In the genomic region with DNA sequence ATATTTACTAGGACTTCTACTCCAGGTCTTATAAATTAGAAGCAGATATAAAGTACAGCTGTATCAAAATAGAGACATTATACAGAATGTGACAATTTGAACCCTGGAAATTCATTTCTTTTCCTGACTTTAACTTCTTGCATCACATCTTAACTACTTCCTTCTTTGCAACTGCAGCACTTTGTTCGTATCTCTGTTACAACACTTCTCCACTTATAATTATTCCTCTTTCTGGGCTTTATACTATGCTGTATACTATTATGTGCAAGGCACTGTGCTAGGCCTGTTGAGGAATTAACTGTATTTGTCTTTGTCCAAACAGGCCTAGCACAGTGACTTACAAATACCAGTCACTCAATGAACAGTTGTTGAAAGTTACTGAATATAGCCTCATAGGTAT, we compare ENCODE assay signal across 16 cellular contexts.
"Had no signal": no experiment of that assay in that cellular context is flagged by ENCODE, and none has a peak within 500 bp of the region (broad histone marks: within the 10 kb centered on the region; RNA-seq: fewer than 3 reads in every experiment).

No MANE protein-coding gene starts in this region.

- ATAC-seq: activated CD4-positive, alpha-beta T cell treated with anti-CD3 and anti-CD28 coated beads for 36 hours; activated CD8-positive, alpha-beta T cell treated with anti-CD3 and anti-CD28 coated beads for 36 hours; gastrocnemius medialis; heart right ventricle; left lobe of liver; mucosa of descending colon; naive thymus-derived CD8-positive, alpha-beta T cell had no signal

- H3K4me3 ChIP-seq: gastrocnemius medialis, heart right ventricle, mucosa of descending colon had no signal

- H3K27ac Mint-ChIP-seq: activated CD8-positive, alpha-beta T cell treated with anti-CD3 and anti-CD28 coated beads for 36 hours; activated naive CD4-positive, alpha-beta T cell treated with anti-CD3 and anti-CD28 coated beads for 36 hours; activated T-helper 1 cell treated with anti-CD3 and anti-CD28 coated beads, Interleukin-12 subunit alpha, Interleukin-12 subunit beta, Interleukin-2, Interleukin-4 antibody, amounts not matched to agents 30 ng/mL and 10 ng/mL and 1 ng/mL, durations not matched to agents 14 hours and 24 hours and 36 hours; stimulated activated naive CD8-positive, alpha-beta T cell treated with anti-CD3 and anti-CD28 coated beads, Interleukin-15, Interleukin-2, amounts not matched to agents 100 ng/mL and 50 ng/mL, for 24 hours had no signal

- H3K36me3 ChIP-seq: gastrocnemius medialis, heart right ventricle had no signal

- H3K9me3 ChIP-seq: gastrocnemius medialis, heart right ventricle, mucosa of descending colon had no signal

- DNase-seq: activated CD4-positive, alpha-beta T cell treated with anti-CD3 and anti-CD28 coated beads for 36 hours; activated CD8-positive, alpha-beta T cell treated with anti-CD3 and anti-CD28 coated beads for 36 hours; activated naive CD4-positive, alpha-beta T cell treated with anti-CD3 and anti-CD28 coated beads for 36 hours; central memory CD4-positive, alpha-beta T cell; cortex of kidney; effector memory CD4-positive, alpha-beta T cell; gastrocnemius medialis; heart right ventricle; islet precursor cell; mucosa of descending colon; naive thymus-derived CD8-positive, alpha-beta T cell; stimulated activated CD4-positive, alpha-beta T cell treated with anti-CD3 and anti-CD28 coated beads, Interleukin-2, amount 100 ng/mL, for 48 hours; T-helper 9 cell had no signal

- H3K27me3 ChIP-seq: gastrocnemius medialis had no signal

- H3K27ac ChIP-seq: gastrocnemius medialis had no signal

- H3K9me3 Mint-ChIP-seq: activated CD8-positive, alpha-beta T cell treated with anti-CD3 and anti-CD28 coated beads for 36 hours; activated naive CD4-positive, alpha-beta T cell treated with anti-CD3 and anti-CD28 coated beads for 36 hours; activated T-helper 1 cell treated with anti-CD3 and anti-CD28 coated beads, Interleukin-12 subunit alpha, Interleukin-12 subunit beta, Interleukin-2, Interleukin-4 antibody, amounts not matched to agents 30 ng/mL and 10 ng/mL and 1 ng/mL, durations not matched to agents 14 hours and 24 hours and 36 hours; naive thymus-derived CD8-positive, alpha-beta T cell; stimulated activated naive CD8-positive, alpha-beta T cell treated with anti-CD3 and anti-CD28 coated beads, Interleukin-15, Interleukin-2, amounts not matched to agents 100 ng/mL and 50 ng/mL, for 24 hours had no signal

- H3K4me3 Mint-ChIP-seq: activated CD4-positive, alpha-beta T cell treated with anti-CD3 and anti-CD28 coated beads for 36 hours; activated CD8-positive, alpha-beta T cell treated with anti-CD3 and anti-CD28 coated beads for 36 hours; activated naive CD4-positive, alpha-beta T cell treated with anti-CD3 and anti-CD28 coated beads for 36 hours; activated T-helper 1 cell treated with anti-CD3 and anti-CD28 coated beads, Interleukin-12 subunit alpha, Interleukin-12 subunit beta, Interleukin-2, Interleukin-4 antibody, amounts not matched to agents 30 ng/mL and 10 ng/mL and 1 ng/mL, durations not matched to agents 14 hours and 24 hours and 36 hours had no signal
